In the genomic region with DNA sequence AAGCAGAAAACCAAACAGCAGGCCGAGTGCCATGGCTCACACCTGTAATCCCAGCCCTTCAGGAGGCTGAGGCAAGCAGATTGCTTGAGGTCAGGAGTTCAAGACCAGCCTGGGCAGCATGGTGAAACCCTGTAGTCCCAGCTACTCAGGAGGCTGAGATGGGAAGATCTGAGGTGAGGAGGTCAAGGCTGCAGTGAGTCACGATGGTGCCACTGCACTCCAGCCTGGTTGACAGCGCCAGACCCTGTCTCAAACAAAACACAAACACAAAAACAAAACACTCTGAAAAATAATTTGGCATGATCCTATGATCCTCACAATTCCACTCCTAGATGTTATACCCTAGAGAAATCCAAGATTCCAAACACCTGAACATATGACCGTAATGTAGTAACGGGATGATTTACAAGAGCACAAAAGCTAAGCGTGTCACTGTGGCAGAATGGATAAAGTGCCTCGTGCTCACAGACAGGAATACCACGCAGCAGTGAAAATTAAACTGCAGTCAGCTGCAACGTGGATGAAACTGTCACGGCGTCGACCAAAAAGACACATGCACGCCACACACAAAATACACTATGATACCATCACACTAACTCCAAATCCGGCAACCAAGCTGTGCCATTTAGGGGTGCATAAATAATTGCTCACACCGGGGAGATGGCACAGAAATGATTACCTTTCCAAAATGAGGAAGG, we compare ENCODE assay signal across 8 cellular contexts. TPM values are rescaled to one million over a fixed set of nuclear protein-coding genes. Genes with fewer than 3 reads are reported as not detected.
DNase-seq lines count a peak whose midpoint lies in the region; ATAC-seq and TF ChIP-seq lines count a peak whose summit lies in the region.
"Had no signal": no experiment of that assay in that cellular context is flagged by ENCODE, and none has a peak within 500 bp of the region (broad histone marks: within the 10 kb centered on the region; RNA-seq: fewer than 3 reads in every experiment).

No MANE protein-coding gene starts in this region.

- H3K36me3 ChIP-seq in HAP-1 (replicated peaks), result peaks cover 19% of the 10 kb centered on the region
- H3K36me3 ChIP-seq in skeletal muscle satellite cell (ENCODE audit: insufficient read depth, low read length), result peaks cover 6% of the 10 kb centered on the region
- peaks cover 0 to 3% of the 10 kb centered on the region in 2 donors for H3K36me3 ChIP-seq in body of pancreas (replicated peaks in 1 of 2; ENCODE audit: insufficient read depth in 1 of 2, low read depth in 2 of 2)

- H3K36me3 Mint-ChIP-seq in T-helper 17 cell (ENCODE audit: low read depth), result peaks cover 6% of the 10 kb centered on the region

- no peak for TF ChIP-seq CTCF in fibroblast of pulmonary artery (IDR thresholded peaks at IDR 0.05; ENCODE audit: low read length, missing control alignments)
- no peak for TF ChIP-seq CTCF in body of pancreas (IDR thresholded peaks at IDR 0.05)

- H3K4me3 ChIP-seq in HAP-1, result peak overlapping the region; percentile 90
- peak overlapping the region; percentile 96 for H3K4me3 ChIP-seq in fibroblast of pulmonary artery (replicated peaks; ENCODE audit: low read depth, low read length)
- peak overlapping the region; percentile 100 for H3K4me3 ChIP-seq in skeletal muscle satellite cell (ENCODE audit: low read length)
- peak overlapping the region in 1 of 2 donors; percentile 77 for H3K4me3 ChIP-seq in body of pancreas

- H3K4me2 ChIP-seq in skeletal muscle satellite cell (ENCODE audit: low read length), result peak overlapping the region; percentile 97

- H3K4me1 ChIP-seq in HAP-1 (peaks cover 10% of the 10 kb centered on the region), skeletal muscle satellite cell (ENCODE audit: control insufficient read depth, insufficient read depth, low read length) (peaks cover 18% of the 10 kb centered on the region), body of pancreas (peaks cover 21% of the 10 kb centered on the region)

- ATAC-seq in T-helper 17 cell, result no peak
- ATAC-seq in body of pancreas, result no peak
- no peak for ATAC-seq in HG03039 (IDR thresholded peaks at IDR 0.05; ENCODE audit: unreplicated experiment)

- in situ Hi-C loops in HAP-1 (cut with MboI; ENCODE audit: low sequenced_read_pairs), result no loop called here

- intact Hi-C loops in body of pancreas (cut with DNase I), result no loop called here

- peaks cover 23% of the 10 kb centered on the region for H3K4me1 Mint-ChIP-seq in T-helper 17 cell

- H3K9me3 ChIP-seq in HAP-1 (no peaks in the 10 kb centered on the region), T-helper 17 cell (ENCODE audit: control insufficient read depth, low read length, poor library complexity, severe bottlenecking) (no peaks in the 10 kb centered on the region), skeletal muscle satellite cell (replicated peaks; ENCODE audit: low read length) (no peaks in the 10 kb centered on the region), body of pancreas (no peaks in the 10 kb centered on the region)

- DNase-seq in HAP-1 (ENCODE audit: low spot score in 2 of 2) (no peak), T-helper 17 cell (no peak), fibroblast of pulmonary artery (ENCODE audit: low read depth) (no peak), body of pancreas (no peak), medulla oblongata (ENCODE audit: extremely low spot score) (no peak)
- DNase-seq: occipital lobe had no signal

- H3K27ac ChIP-seq in body of pancreas, result no peak overlapping the region

- H3K27ac Mint-ChIP-seq in T-helper 17 cell, result peak overlapping the region; percentile 96

- TF ChIP-seq POLR2A in body of pancreas (IDR thresholded peaks at IDR 0.05), result no peak

- no peaks in the 10 kb centered on the region for H3K27me3 Mint-ChIP-seq in T-helper 17 cell

- H3K27me3 ChIP-seq in HAP-1 (ENCODE audit: low read depth), result no peaks in the 10 kb centered on the region
- H3K27me3 ChIP-seq in skeletal muscle satellite cell (ENCODE audit: control insufficient read depth, insufficient read depth, low read length), result no peaks in the 10 kb centered on the region
- H3K27me3 ChIP-seq in body of pancreas, result no peaks in the 10 kb centered on the region

- H3K4me3 Mint-ChIP-seq in T-helper 17 cell, result peak overlapping the region; percentile 94

- WGBS in body of pancreas, 2 donors, result 68 to 78% methylated on average over 15 of the region's 15 CpGs

- peak overlapping the region; percentile 97 for H3K9ac ChIP-seq in skeletal muscle satellite cell (ENCODE audit: low read depth, low read length)

RNA-seq across cellular contexts. Expression of a gene that starts 1.7 kb away (rescaled TPM):
- total RNA-seq in T-helper 17 cell, result 10 to 100 TPM; 40.7 to 47.2 TPM
- total RNA-seq in skeletal muscle satellite cell (2012; rRNA removed), result 19.0 and 20.8 TPM in 2 replicates
- 10 to 100 TPM; 19.7 to 74.5 TPM for total RNA-seq in body of pancreas

RNA-seq across cellular contexts. Expression of a gene that starts 52.0 kb away (rescaled TPM):
- total RNA-seq in T-helper 17 cell (not detected), body of pancreas (10 to 100 TPM in 1 of 2 donors, 1 to 10 TPM in 1; 3.6 to 18.8 TPM)
- total RNA-seq in skeletal muscle satellite cell (2012; rRNA removed), result under 0.01 and 0.22 TPM in 2 replicates

Comparison
In these comparisons a context has a peak if more than half of its experiments do, and no peak if none do; other contexts are left out.
1. RNA of a gene that starts 52.0 kb away (total RNA-seq): 3.6 to 18.8 TPM in body of pancreas; not detected in T-helper 17 cell; every median in the first group is over 4 times any median in the second.